8 cellular contexts compared by ENCODE assay signal in the genomic region with DNA sequence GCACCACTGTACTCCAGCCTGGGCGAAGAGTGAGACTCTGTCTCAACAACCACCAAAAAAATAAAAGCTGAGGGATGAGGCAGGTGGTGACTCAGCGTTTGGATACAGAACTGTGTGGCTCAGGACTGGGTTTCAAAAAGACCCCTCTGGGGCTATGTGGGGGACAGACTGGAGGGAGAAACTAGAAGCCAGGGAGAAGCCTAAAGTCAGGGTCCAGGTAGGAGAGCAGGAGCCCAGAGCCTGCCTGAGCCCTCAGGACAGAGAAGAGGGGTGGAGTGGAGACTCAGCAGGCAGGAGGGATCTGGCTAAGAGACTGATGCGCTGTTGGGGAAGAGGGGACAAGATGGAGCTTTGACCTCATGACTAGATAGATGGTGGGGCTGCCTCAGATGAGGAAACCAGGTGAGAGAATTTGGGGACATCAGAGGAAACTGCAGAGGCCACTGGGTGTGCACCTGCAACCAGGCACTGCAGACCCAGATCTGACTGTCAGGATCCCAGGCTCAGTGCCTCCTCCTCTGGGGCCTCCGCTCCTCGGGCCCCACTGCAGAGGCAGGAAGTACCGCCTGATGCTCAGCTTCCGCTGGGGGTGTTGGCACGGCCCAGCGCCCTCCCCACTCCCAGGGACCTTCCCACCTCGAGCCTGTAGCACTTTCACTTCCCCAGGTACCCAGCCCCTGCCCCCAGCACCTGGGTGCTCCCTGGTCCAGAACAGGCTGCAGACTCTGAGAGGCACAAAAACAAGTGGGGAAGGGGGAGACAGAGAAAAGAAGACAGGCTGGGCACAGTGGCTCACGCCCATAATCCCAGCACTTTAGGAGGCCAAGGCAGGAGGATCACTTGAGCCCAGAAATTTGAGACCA. TPM values are rescaled to one million over a fixed set of nuclear protein-coding genes. Genes with fewer than 3 reads are reported as not detected.
A peak's percentile ranks its signal among the peaks of the same experiment; 100 is the strongest.
DNase-seq lines count a peak whose midpoint lies in the region; ATAC-seq, FAIRE-seq and TF ChIP-seq lines count a peak whose summit lies in the region.

No MANE protein-coding gene starts in this region.

- peak overlapping the region; percentile 49 for H3K27ac ChIP-seq in CD8-positive, alpha-beta memory T cell (ENCODE audit: low read depth, low read length)
- H3K27ac ChIP-seq in SU-DHL-6 (ENCODE audit: low read depth, low read length), result peak overlapping the region; percentile 97
- H3K27ac ChIP-seq in gastroesophageal sphincter, result no peak overlapping the region

- H3K9me3 Mint-ChIP-seq in CD8-positive, alpha-beta memory T cell, result no peaks in the 10 kb centered on the region
- H3K9me3 Mint-ChIP-seq in activated naive CD8-positive, alpha-beta T cell treated with anti-CD3 and anti-CD28 coated beads, Interleukin-2, amount 50 U/mL, for 24 hours, result no peaks in the 10 kb centered on the region

- peaks cover 75% of the 10 kb centered on the region for H3F3A ChIP-seq in SU-DHL-6 (ENCODE audit: insufficient read depth)

- TF ChIP-seq CTCF in SU-DHL-6 (IDR thresholded peaks at IDR 0.05; ENCODE audit: insufficient read depth, low read length, poor library complexity, severe bottlenecking) (no peak), gastroesophageal sphincter (IDR thresholded peaks at IDR 0.05) (no peak), D721Med (IDR thresholded peaks at IDR 0.05; ENCODE audit: insufficient read depth, missing control alignments) (no peak)

- H4K20me1 ChIP-seq in SU-DHL-6 (ENCODE audit: low read depth, low read length), result no peaks in the 10 kb centered on the region

- no peaks in the 10 kb centered on the region for H3K9me3 ChIP-seq in CD8-positive, alpha-beta memory T cell (ENCODE audit: low read length)
- no peaks in the 10 kb centered on the region for H3K9me3 ChIP-seq in SU-DHL-6 (ENCODE audit: insufficient read depth, low read length)
- H3K9me3 ChIP-seq in gastroesophageal sphincter, result no peaks in the 10 kb centered on the region

- H3K36me3 Mint-ChIP-seq in CD8-positive, alpha-beta memory T cell, result peaks cover 10 to 45% (median 15%) of the 10 kb centered on the region in 3 donors
- H3K36me3 Mint-ChIP-seq in activated naive CD8-positive, alpha-beta T cell treated with anti-CD3 and anti-CD28 coated beads, Interleukin-2, amount 50 U/mL, for 24 hours (ENCODE audit: low read depth), result peaks cover 26% of the 10 kb centered on the region

- H3K4me2 ChIP-seq in SU-DHL-6 (ENCODE audit: low read depth, low read length, poor library complexity, severe bottlenecking), result peak overlapping the region; percentile 88

- TF ChIP-seq EP300 in gastroesophageal sphincter (IDR thresholded peaks at IDR 0.05), result no peak

- peaks cover 36% of the 10 kb centered on the region for H3K79me2 ChIP-seq in SU-DHL-6 (ENCODE audit: insufficient read depth, low read length)

- peaks cover 64% of the 10 kb centered on the region for H3K4me1 ChIP-seq in CD8-positive, alpha-beta memory T cell (ENCODE audit: insufficient read depth, low read length)
- peaks cover 0 to 11% (median 8%) of the 10 kb centered on the region in 3 donors for H3K4me1 ChIP-seq in gastroesophageal sphincter

- no peak overlapping the region for H2AFZ ChIP-seq in SU-DHL-6 (ENCODE audit: low read depth, low read length, severe bottlenecking)

- no peaks in the 10 kb centered on the region for H3K27me3 ChIP-seq in CD8-positive, alpha-beta memory T cell (ENCODE audit: insufficient read depth, low read length, poor library complexity, severe bottlenecking)
- H3K27me3 ChIP-seq in SU-DHL-6 (ENCODE audit: low read length) (no peaks in the 10 kb centered on the region), gastroesophageal sphincter (no peaks in the 10 kb centered on the region)

- peak overlapping the region; percentile 86 for H3K9ac ChIP-seq in SU-DHL-6 (ENCODE audit: low read length)

- no peak for FAIRE-seq in D721Med (lab: Jason Lieb, UNC)

- ATAC-seq in GM21825 (IDR thresholded peaks at IDR 0.05; ENCODE audit: unreplicated experiment), result peak; percentile 45
- ATAC-seq in activated naive CD8-positive, alpha-beta T cell treated with anti-CD3 and anti-CD28 coated beads, Interleukin-2, amount 50 U/mL, for 24 hours, result peak; percentile 75
- no peak for ATAC-seq in gastroesophageal sphincter

- peak overlapping the region; percentile 80 to 99 (median 94) for H3K4me3 Mint-ChIP-seq in CD8-positive, alpha-beta memory T cell
- H3K4me3 Mint-ChIP-seq in activated naive CD8-positive, alpha-beta T cell treated with anti-CD3 and anti-CD28 coated beads, Interleukin-2, amount 50 U/mL, for 24 hours, result peak overlapping the region; percentile 91

- H3K9me2 ChIP-seq in SU-DHL-6 (replicated peaks; ENCODE audit: insufficient read depth, low read length), result no peaks in the 10 kb centered on the region

- H3K27me3 Mint-ChIP-seq in CD8-positive, alpha-beta memory T cell, result peaks cover 0 to 3% of the 10 kb centered on the region in 2 donors
- H3K27me3 Mint-ChIP-seq in activated naive CD8-positive, alpha-beta T cell treated with anti-CD3 and anti-CD28 coated beads, Interleukin-2, amount 50 U/mL, for 24 hours, result no peaks in the 10 kb centered on the region

- DNase-seq in CD8-positive, alpha-beta memory T cell, result peak; percentile 54 to 79 (median 71)
- DNase-seq in activated naive CD8-positive, alpha-beta T cell treated with anti-CD3 and anti-CD28 coated beads, Interleukin-2, amount 50 U/mL, for 24 hours, result peak; percentile 73
- DNase-seq in stimulated activated CD4-positive, alpha-beta T cell treated with anti-CD3 and anti-CD28 coated beads, Interleukin-12 subunit alpha, Interleukin-12 subunit beta, amount 100 ng/mL, for 48 hours (ENCODE audit: low read depth in 2 of 3, low spot score in 1 of 3), result peak; percentile 45 to 52 (median 51)
- DNase-seq in inferior parietal cortex (ENCODE audit: extremely low spot score), result no peak
- no peak for DNase-seq in D721Med (ENCODE audit: insufficient read length, low spot score)

- H3K4me3 ChIP-seq in CD8-positive, alpha-beta memory T cell (ENCODE audit: low read length), result peak overlapping the region; percentile 61
- H3K4me3 ChIP-seq in SU-DHL-6 (ENCODE audit: insufficient read depth, low read length, poor library complexity, severe bottlenecking) (peak overlapping the region; percentile 71), gastroesophageal sphincter (no peak overlapping the region)

- POLR2A ChIA-PET in CD8-positive, alpha-beta memory T cell (lab: Charles Lee), result no interaction called here

- peaks cover 9% of the 10 kb centered on the region for H3K36me3 ChIP-seq in CD8-positive, alpha-beta memory T cell (ENCODE audit: insufficient read depth, low read length)
- H3K36me3 ChIP-seq in SU-DHL-6 (ENCODE audit: low read length) (peaks cover 13% of the 10 kb centered on the region), gastroesophageal sphincter (peaks cover 0 to 23% of the 10 kb centered on the region in 2 donors)

- WGBS in gastroesophageal sphincter (ENCODE audit: low coverage in 1 of 2), 2 donors, result 60 to 89% methylated on average over 1 to 3 of the region's 11 CpGs

- CTCF ChIA-PET in CD8-positive, alpha-beta memory T cell (lab: Charles Lee), result interaction anchor here (0.6 to 1.3 kb wide), 5 partner anchors 33 to 340 kb away, joined by 3 to 5 read pairs (median 3); partner anchors contain the start of genes GYS1 and RUVBL2

- peak overlapping the region; percentile 85 to 100 (median 96) for H3K27ac Mint-ChIP-seq in CD8-positive, alpha-beta memory T cell
- H3K27ac Mint-ChIP-seq in activated naive CD8-positive, alpha-beta T cell treated with anti-CD3 and anti-CD28 coated beads, Interleukin-2, amount 50 U/mL, for 24 hours, result peak overlapping the region; percentile 91

- peaks cover 58 to 85% (median 82%) of the 10 kb centered on the region in 3 donors for H3K4me1 Mint-ChIP-seq in CD8-positive, alpha-beta memory T cell
- peaks cover 83% of the 10 kb centered on the region for H3K4me1 Mint-ChIP-seq in activated naive CD8-positive, alpha-beta T cell treated with anti-CD3 and anti-CD28 coated beads, Interleukin-2, amount 50 U/mL, for 24 hours

- no peak for TF ChIP-seq POLR2A in gastroesophageal sphincter (IDR thresholded peaks at IDR 0.05)

RNA-seq across cellular contexts. Expression of gene CD37, which starts 1.5 kb away (rescaled TPM):
- 100 to 1,000 TPM; 116 to 127 TPM for total RNA-seq in CD8-positive, alpha-beta memory T cell
- 188 TPM for polyA plus RNA-seq in CD8-positive, alpha-beta memory T cell
- total RNA-seq in gastroesophageal sphincter, result 10 to 100 TPM in 2 of 4 donors, 1 to 10 TPM in 2; 4.9 to 18.9 (median 9.3) TPM

RNA-seq across cellular contexts. Expression of gene SLC6A16, which starts 8.7 kb away (rescaled TPM):
- total RNA-seq in CD8-positive, alpha-beta memory T cell, result 1 to 10 TPM; 1.1 to 1.2 TPM
- 1.7 TPM for polyA plus RNA-seq in CD8-positive, alpha-beta memory T cell
- total RNA-seq in gastroesophageal sphincter, result 1 to 10 TPM; 1.9 to 3.7 (median 2.5) TPM

RNA-seq across cellular contexts. Expression of gene TEAD2, which starts 28.6 kb away (rescaled TPM):
- not detected for total RNA-seq in CD8-positive, alpha-beta memory T cell
- polyA plus RNA-seq in CD8-positive, alpha-beta memory T cell, result not detected
- 10 to 100 TPM; 47.5 to 73.1 (median 51.1) TPM for total RNA-seq in gastroesophageal sphincter

RNA-seq across cellular contexts. Expression of gene DKKL1, which starts 30.0 kb away (rescaled TPM):
- not detected for total RNA-seq in CD8-positive, alpha-beta memory T cell
- not detected for polyA plus RNA-seq in CD8-positive, alpha-beta memory T cell
- not detected for total RNA-seq in gastroesophageal sphincter

RNA-seq across cellular contexts. Expression of gene KASH5, which starts 54.4 kb away (rescaled TPM):
- total RNA-seq in CD8-positive, alpha-beta memory T cell, result under 1 TPM in 1 of 2 experiments, not detected in 1; 0.31 TPM
- polyA plus RNA-seq in CD8-positive, alpha-beta memory T cell, result not detected
- total RNA-seq in gastroesophageal sphincter, result not detected

Comparison
In these comparisons a context has a peak if more than half of its experiments do, and no peak if none do; other contexts are left out.
1. DNase-seq: peak in CD8-positive, alpha-beta memory T cell (5 of 5), activated naive CD8-positive, alpha-beta T cell treated with anti-CD3 and anti-CD28 coated beads, Interleukin-2, amount 50 U/mL, for 24 hours (single experiment) and stimulated activated CD4-positive, alpha-beta T cell treated with anti-CD3 and anti-CD28 coated beads, Interleukin-12 subunit alpha, Interleukin-12 subunit beta, amount 100 ng/mL, for 48 hours (3 of 3); none in inferior parietal cortex (single experiment) and D721Med (single experiment).
2. H3K27ac ChIP-seq: peak in CD8-positive, alpha-beta memory T cell (single experiment) and SU-DHL-6 (single experiment); none in gastroesophageal sphincter (0 of 4).
3. H3K4me3 ChIP-seq: peak in CD8-positive, alpha-beta memory T cell (single experiment) and SU-DHL-6 (single experiment); none in gastroesophageal sphincter (0 of 2).
4. RNA of gene CD37, which starts 1.5 kb away (total RNA-seq): 116 to 127 TPM in CD8-positive, alpha-beta memory T cell; 4.9 to 18.9 TPM in gastroesophageal sphincter; every median in the first group is over 4 times any median in the second.
5. RNA of gene TEAD2, which starts 28.6 kb away (total RNA-seq): 47.5 to 73.1 TPM in gastroesophageal sphincter; not detected in CD8-positive, alpha-beta memory T cell; every median in the first group is over 10 times any median in the second.